Comparison of ENCODE assay signal across 8 cellular contexts in the genomic region with DNA sequence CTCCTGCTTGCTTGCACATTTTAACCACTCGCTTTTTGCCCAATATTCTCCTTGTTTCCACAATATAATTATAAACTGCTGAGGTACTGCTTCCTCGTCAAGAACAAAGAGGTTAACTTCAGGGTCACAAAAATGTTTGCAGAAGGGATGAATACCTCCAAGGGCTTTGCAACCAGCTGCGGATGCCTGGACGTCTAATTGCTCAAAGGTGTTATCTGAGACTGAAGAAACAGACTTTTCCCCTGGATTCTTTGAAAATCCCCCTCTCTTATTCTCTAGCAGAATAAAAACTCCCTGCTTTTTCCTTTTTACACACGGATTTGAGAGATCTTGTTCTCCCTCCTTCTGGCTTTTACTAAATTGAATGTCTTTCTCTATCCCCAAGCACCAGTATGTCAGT. TPM values are rescaled to one million over a fixed set of nuclear protein-coding genes. Genes with fewer than 3 reads are reported as not detected.
A peak's percentile ranks its signal among the peaks of the same experiment; 100 is the strongest.
DNase-seq lines count a peak whose midpoint lies in the region; ATAC-seq and TF ChIP-seq lines count a peak whose summit lies in the region.

No MANE protein-coding gene starts in this region.

- H3K4me1 ChIP-seq in left ventricle myocardium inferior (peaks cover 30% of the 10 kb centered on the region), mucosa of descending colon (ENCODE audit: low read depth) (peaks cover 22% of the 10 kb centered on the region), aorta (ENCODE audit: control insufficient read depth in 1 of 2, insufficient read depth in 2 of 2, low read length in 2 of 2) (no peaks in the 10 kb centered on the region)

- H3K27ac ChIP-seq in left ventricle myocardium inferior (replicated peaks) (peak overlapping the region; percentile 96), aorta (ENCODE audit: low read depth in 1 of 2, low read length in 2 of 2) (no peak overlapping the region)

- H3K27me3 ChIP-seq in left ventricle myocardium inferior (ENCODE audit: low read depth) (no peaks in the 10 kb centered on the region), aorta (ENCODE audit: control insufficient read depth in 1 of 2, insufficient read depth in 2 of 2, low read length in 1 of 2) (no peaks in the 10 kb centered on the region)

- H3K4me3 ChIP-seq in left ventricle myocardium inferior: peak overlapping the region; percentile 86
- H3K4me3 ChIP-seq in cardiac fibroblast (replicated peaks in 1 of 2; ENCODE audit: low read depth in 2 of 2, low read length in 2 of 2): peak overlapping the region; percentile 70 to 72
- H3K4me3 ChIP-seq in mucosa of descending colon: peak overlapping the region; percentile 57
- H3K4me3 ChIP-seq in aorta (ENCODE audit: low read length in 2 of 2): peak overlapping the region; percentile 54 to 71

- ATAC-seq in mucosa of descending colon (no peak), aorta (ENCODE audit: low FRiP score) (no peak), HG03175 (IDR thresholded peaks at IDR 0.05; ENCODE audit: unreplicated experiment) (no peak), GM19452 (IDR thresholded peaks at IDR 0.05; ENCODE audit: unreplicated experiment) (no peak)

- intact Hi-C loops in left ventricle myocardium inferior (cut with micrococcal nuclease) (no loop called here), cardiac septum (cut with DNase I) (no loop called here), mucosa of descending colon (cut with DNase I, micrococcal nuclease) (no loop called here), aorta (cut with DNase I) (no loop called here)

- TF ChIP-seq CTCF in left ventricle myocardium inferior (IDR thresholded peaks at IDR 0.05; ENCODE audit: borderline replicate concordance): no peak
- TF ChIP-seq CTCF in cardiac fibroblast (IDR thresholded peaks at IDR 0.05; ENCODE audit: low read depth, low read length): no peak
- TF ChIP-seq CTCF in mucosa of descending colon (IDR thresholded peaks at IDR 0.05): no peak

- H3K36me3 ChIP-seq in left ventricle myocardium inferior (no peaks in the 10 kb centered on the region), mucosa of descending colon (ENCODE audit: low read depth) (no peaks in the 10 kb centered on the region), aorta (ENCODE audit: control insufficient read depth in 1 of 2, insufficient read depth in 2 of 2, low read length in 1 of 2) (no peaks in the 10 kb centered on the region)

- WGBS in aorta, 2 donors: 19 to 21% methylated on average over 5 of the region's 5 CpGs

- H3K9me3 ChIP-seq in left ventricle myocardium inferior (replicated peaks) (no peaks in the 10 kb centered on the region), mucosa of descending colon (no peaks in the 10 kb centered on the region), aorta (ENCODE audit: control insufficient read depth, low read length) (no peaks in the 10 kb centered on the region)

- no peak for DNase-seq in left ventricle myocardium inferior
- no peak for DNase-seq in cardiac septum (ENCODE audit: low spot score)
- DNase-seq in cardiac fibroblast (ENCODE audit: low read depth in 2 of 2): no peak
- DNase-seq in mucosa of descending colon: no peak
- DNase-seq in aorta: no peak
- no peak for DNase-seq in DMS114 treated with DMSO at 0.1 percent for 48 hours (lab: John Stamatoyannopoulos, UW; ENCODE audit: unreplicated experiment)

RNA-seq across cellular contexts. Expression of a gene that starts 0.4 kb away (rescaled TPM):
- total RNA-seq in left ventricle myocardium inferior (3.8 TPM), cardiac septum (2.6 TPM), mucosa of descending colon (100 to 1,000 TPM in 2 of 3 donors, 10 to 100 TPM in 1; 81.7 to 192 (median 158) TPM), aorta (1 to 10 TPM; 3.9 to 8.5 TPM)
- 10 to 100 TPM in 1 of 2 donors, 1 to 10 TPM in 1; 1.5 to 14.3 TPM for polyA plus RNA-seq in aorta

RNA-seq across cellular contexts. Expression of a gene that starts 9.1 kb away (rescaled TPM):
- total RNA-seq in left ventricle myocardium inferior: not detected
- total RNA-seq in cardiac septum: not detected
- total RNA-seq in mucosa of descending colon: not detected
- not detected for total RNA-seq in aorta
- polyA plus RNA-seq in aorta: not detected

Comparison
In these comparisons a context has a peak if more than half of its experiments do, and no peak if none do; other contexts are left out.
1. RNA of a gene that starts 0.4 kb away (total RNA-seq): 81.7 to 192 TPM in mucosa of descending colon; 3.9 to 8.5 TPM in aorta, 3.8 TPM in left ventricle myocardium inferior (single experiment) and 2.6 TPM in cardiac septum (single experiment); every median in the first group is over 4 times any median in the second.
2. Peak in every context shown above with its lines, with median percentiles within 50 percentile points of each other: H3K4me3 ChIP-seq.